8 cellular contexts compared by ENCODE assay signal in the genomic region with DNA sequence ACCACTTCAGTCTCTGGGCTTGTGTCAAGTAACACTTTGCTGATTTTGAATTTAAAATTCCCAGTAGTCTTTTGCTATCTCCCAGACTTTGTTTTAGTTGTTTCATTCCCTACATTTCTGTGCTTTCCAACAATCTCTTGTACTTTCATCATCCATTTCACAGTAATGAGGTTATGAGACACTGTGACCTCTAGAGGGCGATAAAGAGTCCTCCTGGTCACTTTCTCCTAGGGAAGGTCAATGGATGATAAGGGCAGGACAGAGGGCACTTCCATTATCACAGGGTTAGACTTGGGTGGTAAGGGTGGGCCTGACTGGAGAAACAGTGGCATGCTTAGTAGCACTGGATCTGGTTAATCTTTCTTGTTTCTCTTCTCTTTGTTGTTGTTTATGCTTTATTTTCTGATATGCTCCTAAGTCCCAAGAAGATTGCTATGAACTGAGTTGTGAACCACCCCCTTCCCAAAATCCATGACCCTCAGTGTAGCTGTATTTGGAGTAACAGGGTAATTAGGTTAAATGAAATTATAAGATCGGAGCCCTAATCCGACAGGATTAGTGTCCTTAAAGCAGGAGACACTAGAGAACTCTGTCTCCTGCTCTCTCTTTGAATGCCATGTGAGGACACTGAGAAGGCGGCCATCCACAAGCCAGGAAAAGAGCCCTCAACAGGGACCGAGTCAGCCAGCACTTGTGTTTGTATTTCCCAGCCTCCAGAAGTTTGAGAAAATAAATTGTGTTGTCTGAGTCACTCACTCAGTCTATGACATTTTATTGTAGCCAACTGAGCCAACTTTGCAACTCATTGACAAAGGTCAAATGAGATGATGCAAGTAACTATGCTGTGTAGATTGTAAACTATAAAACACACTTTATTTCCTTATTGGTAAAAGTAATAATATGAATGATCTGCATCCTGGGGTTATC.
A peak's percentile ranks its signal among the peaks of the same experiment; 100 is the strongest.
DNase-seq lines count a peak whose midpoint lies in the region; ATAC-seq and TF ChIP-seq lines count a peak whose summit lies in the region.

No MANE protein-coding gene starts in this region.

- no peak for TF ChIP-seq EP300 in transverse colon (IDR thresholded peaks at IDR 0.05; ENCODE audit: low read depth)

- TF ChIP-seq CTCF in transverse colon (IDR thresholded peaks at IDR 0.05), result peak; percentile 24 to 49 (median 44)

- ATAC-seq in GM18909 (IDR thresholded peaks at IDR 0.05; ENCODE audit: poor library complexity, unreplicated experiment), result peak; percentile 60
- peak; percentile 29 to 46 for ATAC-seq in right cardiac atrium
- ATAC-seq in GM21381 (IDR thresholded peaks at IDR 0.05; ENCODE audit: unreplicated experiment), result no peak

- H3K9me3 ChIP-seq in right cardiac atrium (ENCODE audit: control insufficient read depth, low read length) (no peaks in the 10 kb centered on the region), transverse colon (no peaks in the 10 kb centered on the region)

- DNase-seq in COLO668 (lab: John Stamatoyannopoulos, UW; ENCODE audit: unreplicated experiment) (peak; percentile 7), HT-29 (ENCODE audit: low spot score) (peak; percentile 60), SK-N-DZ (ENCODE audit: low spot score) (peak; percentile 47), right cardiac atrium (no peak), transverse colon (peak; percentile 43), posterior vena cava (ENCODE audit: low spot score) (no peak)

- H3K4me1 ChIP-seq in right cardiac atrium (ENCODE audit: control insufficient read depth, insufficient read depth, low read length), result no peaks in the 10 kb centered on the region
- peaks cover 0 to 11% (median 7%) of the 10 kb centered on the region in 4 donors for H3K4me1 ChIP-seq in transverse colon

- in situ Hi-C loops in transverse colon (cut with MboI; ENCODE audit: low pct_ligation_motif_present in 1 of 4, low pct_unique_long_range_greater_than_20kb in 1 of 4, low sequenced_read_pairs in 3 of 4), result loop anchor here in 1 of 4 donors (25.0 kb wide), 1 partner anchor 767 kb away; a partner anchor contains a TSS

- no peak overlapping the region for H3K27ac ChIP-seq in right cardiac atrium (ENCODE audit: low read length)
- peak overlapping the region; percentile 67 to 78 (median 74) for H3K27ac ChIP-seq in transverse colon

- H3K36me3 ChIP-seq in transverse colon, result no peaks in the 10 kb centered on the region

- H3K27me3 ChIP-seq in right cardiac atrium (ENCODE audit: control insufficient read depth, insufficient read depth), result no peaks in the 10 kb centered on the region
- no peaks in the 10 kb centered on the region for H3K27me3 ChIP-seq in transverse colon

- WGBS in right cardiac atrium, result 60% methylated on average over 5 of the region's 5 CpGs
- 39 to 40% methylated on average over 5 of the region's 5 CpGs for WGBS in transverse colon (ENCODE audit: low coverage in 1 of 2), 2 donors

- TF ChIP-seq POLR2A in transverse colon (IDR thresholded peaks at IDR 0.05), result no peak

- intact Hi-C loops in right cardiac atrium (cut with DNase I) (no loop called here), transverse colon (cut with DNase I; ENCODE audit: low total_unique reads) (no loop called here), posterior vena cava (cut with DNase I) (no loop called here)

- no peak overlapping the region for H3K4me3 ChIP-seq in right cardiac atrium (ENCODE audit: low read length)
- H3K4me3 ChIP-seq in transverse colon, result no peak overlapping the region

Comparison
In these comparisons a context has a peak if more than half of its experiments do, and no peak if none do; other contexts are left out.
1. DNase-seq: peak in COLO668 (single experiment), HT-29 (single experiment), SK-N-DZ (single experiment) and transverse colon (single experiment); none in right cardiac atrium (0 of 3) and posterior vena cava (single experiment).